ENCODE assay signal across 1 cellular context in the genomic region with DNA sequence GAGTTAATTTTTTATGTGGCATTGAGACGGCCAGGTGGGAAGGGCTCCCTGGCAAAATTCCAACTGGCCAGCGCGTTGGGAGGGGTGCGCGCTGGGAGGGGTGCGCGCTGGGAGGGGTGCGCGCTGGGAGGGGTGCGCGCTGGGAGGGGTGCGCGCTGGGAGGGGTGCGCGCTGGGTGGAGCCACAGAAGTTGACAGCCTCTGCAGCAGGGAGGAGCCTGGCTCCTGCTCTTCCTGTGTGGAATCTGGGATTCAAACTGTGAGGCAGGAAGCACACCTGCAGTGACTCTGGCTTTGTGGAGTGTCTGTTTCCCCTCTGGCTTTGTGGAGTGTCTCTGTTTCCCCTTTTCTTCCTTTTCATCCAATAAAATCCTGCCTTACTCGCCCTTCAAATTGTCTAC.
TF ChIP-seq lines count a peak whose summit lies in the region.

No MANE protein-coding gene starts in this region.

TF ChIP-seq in A549, 52 proteins besides CTCF, POLR2A, EP300 and RAD21 (continued from another document):
- TF ChIP-seq MAX (IDR thresholded peaks at IDR 0.05) (no peak), RNF2 (IDR thresholded peaks at IDR 0.05; ENCODE audit: borderline replicate concordance, low read depth) (no peak), RARB (CRISPR knock-in tag; IDR thresholded peaks at IDR 0.05) (no peak), HES2 (IDR thresholded peaks at IDR 0.05) (no peak), ATOH8 (CRISPR knock-in tag; IDR thresholded peaks at IDR 0.05; ENCODE audit: low read depth) (no peak), ZFP36 (IDR thresholded peaks at IDR 0.05; ENCODE audit: borderline replicate concordance, partially characterized antibody) (no peak), USF2 (IDR thresholded peaks at IDR 0.05) (no peak)
